ENCODE assay signal across 12 cellular contexts in the genomic region with DNA sequence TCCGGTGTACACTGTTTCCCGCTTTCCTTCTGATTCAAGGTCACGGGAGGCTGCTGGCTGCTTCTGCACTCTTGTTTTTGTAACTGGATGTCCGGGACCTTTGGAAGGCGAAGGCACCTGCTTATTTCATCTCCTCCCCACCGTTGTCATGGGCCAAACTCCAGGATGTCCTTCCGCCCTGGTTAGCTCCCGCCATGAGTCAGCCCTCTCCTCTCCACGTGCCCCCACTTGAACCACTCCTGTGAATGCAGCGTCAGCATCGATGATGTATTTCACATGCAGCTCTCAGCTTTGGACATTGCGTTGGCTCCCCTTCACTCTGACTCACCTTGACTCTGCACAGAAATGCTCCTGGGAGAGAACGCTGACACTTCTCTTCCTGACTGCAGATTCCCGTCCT. TPM values are rescaled to one million over a fixed set of nuclear protein-coding genes. Genes with fewer than 3 reads are reported as not detected.
DNase-seq lines count a peak whose midpoint lies in the region; ATAC-seq and TF ChIP-seq lines count a peak whose summit lies in the region.
"Had no signal": no experiment of that assay in that cellular context is flagged by ENCODE, and none has a peak within 500 bp of the region (broad histone marks: within the 10 kb centered on the region; RNA-seq: fewer than 3 reads in every experiment).

No MANE protein-coding gene starts in this region.

- H3K9me3 ChIP-seq in neuronal stem cell (replicated peaks in 1 of 2; ENCODE audit: control insufficient read depth in 2 of 2, insufficient read depth in 1 of 2, low read depth in 1 of 2, low read length in 2 of 2): no peaks in the 10 kb centered on the region
- H3K9me3 ChIP-seq in stomach: no peaks in the 10 kb centered on the region
- H3K9me3 ChIP-seq in uterus: no peaks in the 10 kb centered on the region
- H3K9me3 ChIP-seq: Caco-2 had no signal

- H2AFZ ChIP-seq in GM23338: no peak overlapping the region
- H2AFZ ChIP-seq in neuronal stem cell (ENCODE audit: low read length): no peak overlapping the region

- in situ Hi-C loops in brain microvascular endothelial cell (cut with HindIII; ENCODE audit: low pct_ligation_motif_present, low sequenced_read_pairs): no loop called here

- peak overlapping the region; percentile 46; the same call in 1 of the 2 replicates for H3K27ac Mint-ChIP-seq in GM23338
- H3K27ac Mint-ChIP-seq: activated T-helper 2 cell treated with anti-CD3 and anti-CD28 coated beads, Interferon-gamma antibody, Interleukin-2, Interleukin-4, amounts not matched to agents 10 μg/mL and 5 μg/mL and 100 μg/mL, durations not matched to agents 14 hours and 24 hours and 36 hours had no signal

- TF ChIP-seq CTCF in GM23338 (conservative IDR thresholded peaks at IDR 0.05; ENCODE audit: low read depth in 2 of 2): no peak
- TF ChIP-seq CTCF in brain microvascular endothelial cell (IDR thresholded peaks at IDR 0.05; ENCODE audit: low read depth, low read length, missing control alignments): no peak
- TF ChIP-seq CTCF in stomach (IDR thresholded peaks at IDR 0.05): no peak
- TF ChIP-seq CTCF in uterus (IDR thresholded peaks at IDR 0.05): no peak

- H3K36me3 ChIP-seq in GM23338 (ENCODE audit: insufficient read depth) (no peaks in the 10 kb centered on the region), brain microvascular endothelial cell (replicated peaks) (no peaks in the 10 kb centered on the region), neuronal stem cell (replicated peaks in 1 of 2; ENCODE audit: control insufficient read depth in 2 of 2, insufficient read depth in 2 of 2, low read length in 2 of 2) (no peaks in the 10 kb centered on the region), stomach (no peaks in the 10 kb centered on the region), uterus (no peaks in the 10 kb centered on the region)

- H3K36me3 Mint-ChIP-seq in GM23338 (ENCODE audit: low read depth): no peaks in the 10 kb centered on the region; the same call in 2 of the 3 replicates

- H3K9me2 ChIP-seq in GM23338 (ENCODE audit: insufficient read depth): no peaks in the 10 kb centered on the region

- H2BK12ac ChIP-seq in neuronal stem cell (ENCODE audit: low read length): no peak overlapping the region

- H3K79me1 ChIP-seq in neuronal stem cell (ENCODE audit: low read depth, low read length): no peaks in the 10 kb centered on the region

- no peak overlapping the region for H2BK120ac ChIP-seq in neuronal stem cell (ENCODE audit: low read depth, low read length)

- H2BK15ac ChIP-seq in neuronal stem cell (ENCODE audit: low read length): no peak overlapping the region

- intact Hi-C loops in stomach (cut with DNase I; ENCODE audit: low total_unique reads) (loop anchor here (5.0 kb wide), 1 partner anchor 93 kb away; no protein-coding TSS in a partner anchor), uterus (cut with DNase I; ENCODE audit: low total_unique reads) (loop anchor here (5.0 kb wide), 1 partner anchor 93 kb away; no protein-coding TSS in a partner anchor)

- no peak overlapping the region for H3K9ac ChIP-seq in neuronal stem cell (ENCODE audit: low read depth, low read length, poor library complexity)

- TF ChIP-seq POLR2A in stomach (IDR thresholded peaks at IDR 0.05) (no peak), uterus (IDR thresholded peaks at IDR 0.05) (no peak)

- TF ChIP-seq EP300 in stomach (IDR thresholded peaks at IDR 0.05): no peak

- H3K4me1 ChIP-seq in GM23338 (ENCODE audit: insufficient read depth) (no peaks in the 10 kb centered on the region), neuronal stem cell (ENCODE audit: control insufficient read depth in 2 of 2, insufficient read depth in 1 of 2, low read depth in 1 of 2, low read length in 2 of 2) (peaks cover under 1 to 11% of the 10 kb centered on the region in 2 donors), stomach (peaks cover 0 to 7% (median 3%) of the 10 kb centered on the region in 4 donors), uterus (no peaks in the 10 kb centered on the region)
- H3K4me1 ChIP-seq: Caco-2 had no signal

- H3K4ac ChIP-seq in neuronal stem cell (ENCODE audit: low read length): no peak overlapping the region

- no peak overlapping the region for H3K4me3 Mint-ChIP-seq in GM23338

- H3K9me3 Mint-ChIP-seq in GM23338: no peaks in the 10 kb centered on the region; the same call in 2 of the 3 replicates
- H3K9me3 Mint-ChIP-seq: activated T-helper 2 cell treated with anti-CD3 and anti-CD28 coated beads, Interferon-gamma antibody, Interleukin-2, Interleukin-4, amounts not matched to agents 10 μg/mL and 5 μg/mL and 100 μg/mL, durations not matched to agents 14 hours and 24 hours and 36 hours had no signal

- H3K4me3 ChIP-seq in GM23338 (no peak overlapping the region), brain microvascular endothelial cell (ENCODE audit: low read depth, low read length) (no peak overlapping the region), neuronal stem cell (ENCODE audit: low read length in 2 of 2) (no peak overlapping the region), stomach (no peak overlapping the region), uterus (no peak overlapping the region)
- H3K4me3 ChIP-seq: dorsolateral prefrontal cortex had no signal

- no CpG with 5 or more reads among the region's 14 CpGs for WGBS in neuronal stem cell (ENCODE audit: extremely low coverage in 2 of 2, insufficient read length in 2 of 2, insufficient replicate concordance in 1 of 2), 2 donors
- 63 to 82% (median 68%) methylated on average over 14 of the region's 14 CpGs for WGBS in stomach, 5 donors

- no peak for ATAC-seq in GM23338
- ATAC-seq in HG02938 (IDR thresholded peaks at IDR 0.05; ENCODE audit: unreplicated experiment): no peak
- ATAC-seq in HG03521 (IDR thresholded peaks at IDR 0.05; ENCODE audit: unreplicated experiment): no peak

- H4K8ac ChIP-seq in neuronal stem cell (ENCODE audit: low read depth, low read length): no peak overlapping the region

- no peaks in the 10 kb centered on the region for H3K27me3 ChIP-seq in GM23338 (ENCODE audit: insufficient read depth)
- no peaks in the 10 kb centered on the region for H3K27me3 ChIP-seq in brain microvascular endothelial cell (replicated peaks)
- no peaks in the 10 kb centered on the region for H3K27me3 ChIP-seq in neuronal stem cell (ENCODE audit: control insufficient read depth in 3 of 3, insufficient read depth in 3 of 3, low read depth in 1 of 3, low read length in 3 of 3)
- H3K27me3 ChIP-seq in stomach: peaks cover 3 to 24% (median 4%) of the 10 kb centered on the region in 3 donors
- H3K27me3 ChIP-seq in uterus: no peaks in the 10 kb centered on the region

- no peak overlapping the region for H2BK5ac ChIP-seq in neuronal stem cell (ENCODE audit: low read length)

- DNase-seq in GM23338 (ENCODE audit: low spot score) (no peak), NCI-H460 (ENCODE audit: extremely low read depth, low read depth) (peak; percentile 82), brain microvascular endothelial cell (peak; percentile 16), neuronal stem cell (ENCODE audit: low spot score) (no peak), stomach (no peak), uterus (no peak)
- DNase-seq: activated CD4-positive, CD25-positive, alpha-beta regulatory T cell; Caco-2; dorsolateral prefrontal cortex had no signal

- H3K4me2 ChIP-seq in GM23338: no peak overlapping the region
- H3K4me2 ChIP-seq in neuronal stem cell (ENCODE audit: insufficient read depth, low read length, poor library complexity, severe bottlenecking): no peak overlapping the region

- H4K91ac ChIP-seq in neuronal stem cell (ENCODE audit: low read depth, low read length, poor library complexity): no peak overlapping the region

- H3K27ac ChIP-seq in GM23338 (ENCODE audit: low read depth) (no peak overlapping the region), brain microvascular endothelial cell (no peak overlapping the region), neuronal stem cell (replicated peaks; ENCODE audit: low read length) (no peak overlapping the region), stomach (no peak overlapping the region), uterus (no peak overlapping the region)
- H3K27ac ChIP-seq: dorsolateral prefrontal cortex had no signal

- H3K4me1 Mint-ChIP-seq in GM23338: peaks cover 3% of the 10 kb centered on the region

- no peaks in the 10 kb centered on the region for H3F3A ChIP-seq in GM23338 (replicated peaks; ENCODE audit: low read depth)

- peak overlapping the region; percentile 31 for H3K14ac ChIP-seq in neuronal stem cell (ENCODE audit: low read length)

- H3K27me3 Mint-ChIP-seq in GM23338 (ENCODE audit: insufficient read depth, low read depth, poor library complexity): peaks cover 12% of the 10 kb centered on the region

- H2AK5ac ChIP-seq in neuronal stem cell (ENCODE audit: low read depth, low read length): no peak overlapping the region

- H3K23ac ChIP-seq in neuronal stem cell (ENCODE audit: low read depth, low read length, poor library complexity): no peak overlapping the region

- no peaks in the 10 kb centered on the region for H3K79me2 ChIP-seq in GM23338 (replicated peaks; ENCODE audit: insufficient read depth)

- no peak overlapping the region for H3K18ac ChIP-seq in neuronal stem cell (ENCODE audit: low read length)

- no peaks in the 10 kb centered on the region for H4K20me1 ChIP-seq in GM23338 (replicated peaks; ENCODE audit: insufficient read depth)

RNA-seq across cellular contexts. Expression of a gene that starts 5.5 kb away (rescaled TPM):
- not detected in 2 replicates for total RNA-seq in GM23338 (2014; rRNA removed; shearing (Covaris generic))
- polyA plus RNA-seq in GM23338 (2016; fragmentation: Nextera tagmentation; extraction: Ambion mirVana) (not detected in 2 replicates), stomach (not detected)
- total RNA-seq in NCI-H460 (2014; rRNA removed; shearing (Covaris generic)): 0.22 TPM in 1 of 2 replicates, not detected in the other
- not detected in 2 replicates for polyA plus RNA-seq in NCI-H460 (2014; cell fraction: nucleus; rRNA removed)
- polyA plus RNA-seq in neuronal stem cell (2013, experiment 1 of 2): 6.7 TPM
- 19.4 TPM for polyA plus RNA-seq in neuronal stem cell (2013, experiment 2 of 2)
- total RNA-seq in stomach (not detected), uterus (not detected)
- total RNA-seq: activated T-helper 2 cell treated with anti-CD3 and anti-CD28 coated beads, Interferon-gamma antibody, Interleukin-2, Interleukin-4, amounts not matched to agents 10 μg/mL and 5 μg/mL and 100 μg/mL, durations not matched to agents 14 hours and 24 hours and 36 hours; Caco-2; dorsolateral prefrontal cortex had no signal

RNA-seq across cellular contexts. Expression of a gene that starts 27.3 kb away (rescaled TPM):
- 0.10 TPM in 1 of 2 replicates, not detected in the other for total RNA-seq in GM23338 (2014; rRNA removed; shearing (Covaris generic))
- not detected in 2 replicates for polyA plus RNA-seq in GM23338 (2016; fragmentation: Nextera tagmentation; extraction: Ambion mirVana)
- total RNA-seq in NCI-H460 (2014; rRNA removed; shearing (Covaris generic)): not detected in 2 replicates
- not detected in 2 replicates for polyA plus RNA-seq in NCI-H460 (2014; cell fraction: nucleus; rRNA removed)
- polyA plus RNA-seq in neuronal stem cell (2013, experiment 1 of 2): 0.06 TPM
- polyA plus RNA-seq in neuronal stem cell (2013, experiment 2 of 2): 0.08 TPM
- total RNA-seq in stomach: not detected
- polyA plus RNA-seq in stomach: not detected
- total RNA-seq in uterus: not detected
- total RNA-seq: activated T-helper 2 cell treated with anti-CD3 and anti-CD28 coated beads, Interferon-gamma antibody, Interleukin-2, Interleukin-4, amounts not matched to agents 10 μg/mL and 5 μg/mL and 100 μg/mL, durations not matched to agents 14 hours and 24 hours and 36 hours; Caco-2 had no signal

RNA-seq across cellular contexts. Expression of a gene that starts 29.2 kb away (rescaled TPM):
- total RNA-seq in GM23338 (2014; rRNA removed; shearing (Covaris generic)): 58.5 and 60.5 TPM in 2 replicates
- polyA plus RNA-seq in GM23338 (2016; fragmentation: Nextera tagmentation; extraction: Ambion mirVana) (23.6 and 25.1 TPM in 2 replicates), stomach (10 to 100 TPM; 31.9 to 44.7 (median 36.5) TPM)
- 9.0 and 10.7 TPM in 2 replicates for total RNA-seq in NCI-H460 (2014; rRNA removed; shearing (Covaris generic))
- polyA plus RNA-seq in NCI-H460 (2014; cell fraction: nucleus; rRNA removed): 38.3 and 38.4 TPM in 2 replicates
- polyA plus RNA-seq in neuronal stem cell (2013, experiment 1 of 2): 37.6 TPM
- polyA plus RNA-seq in neuronal stem cell (2013, experiment 2 of 2): 37.2 TPM
- total RNA-seq in stomach (10 to 100 TPM; 13.4 to 77.0 (median 62.9) TPM), uterus (10 to 100 TPM in 3 of 4 donors, 1 to 10 TPM in 1; 5.3 to 38.9 (median 21.0) TPM)

RNA-seq across cellular contexts. Expression of a gene that starts 31.8 kb away (rescaled TPM):
- not detected in 2 replicates for total RNA-seq in GM23338 (2014; rRNA removed; shearing (Covaris generic))
- not detected in 2 replicates for polyA plus RNA-seq in GM23338 (2016; fragmentation: Nextera tagmentation; extraction: Ambion mirVana)
- total RNA-seq in NCI-H460 (2014; rRNA removed; shearing (Covaris generic)): not detected in 2 replicates
- polyA plus RNA-seq in NCI-H460 (2014; cell fraction: nucleus; rRNA removed): not detected in 2 replicates
- not detected for polyA plus RNA-seq in neuronal stem cell (2013, experiment 1 of 2)
- polyA plus RNA-seq in neuronal stem cell (2013, experiment 2 of 2): 0.03 TPM
- not detected for total RNA-seq in stomach
- not detected for polyA plus RNA-seq in stomach
- total RNA-seq in uterus: not detected
- total RNA-seq: activated T-helper 2 cell treated with anti-CD3 and anti-CD28 coated beads, Interferon-gamma antibody, Interleukin-2, Interleukin-4, amounts not matched to agents 10 μg/mL and 5 μg/mL and 100 μg/mL, durations not matched to agents 14 hours and 24 hours and 36 hours; Caco-2; dorsolateral prefrontal cortex had no signal

RNA-seq across cellular contexts. Expression of a gene that starts 49.2 kb away (rescaled TPM):
- total RNA-seq in GM23338 (2014; rRNA removed; shearing (Covaris generic)): 35.3 and 44.6 TPM in 2 replicates
- 12.5 and 15.9 TPM in 2 replicates for polyA plus RNA-seq in GM23338 (2016; fragmentation: Nextera tagmentation; extraction: Ambion mirVana)
- total RNA-seq in NCI-H460 (2014; rRNA removed; shearing (Covaris generic)): 26.8 and 32.8 TPM in 2 replicates
- polyA plus RNA-seq in NCI-H460 (2014; cell fraction: nucleus; rRNA removed): 20.8 and 25.2 TPM in 2 replicates
- 37.4 TPM for polyA plus RNA-seq in neuronal stem cell (2013, experiment 1 of 2)
- 36.2 TPM for polyA plus RNA-seq in neuronal stem cell (2013, experiment 2 of 2)
- 10 to 100 TPM in 4 of 5 donors, 1 to 10 TPM in 1; 2.7 to 77.3 (median 30.3) TPM for total RNA-seq in stomach
- 10 to 100 TPM; 22.4 to 29.6 (median 24.8) TPM for polyA plus RNA-seq in stomach
- total RNA-seq in uterus: 10 to 100 TPM in 2 of 4 donors, 1 to 10 TPM in 1, not detected in 1; 3.3 to 32.1 (median 21.5) TPM

Comparison
In these comparisons a context has a peak if more than half of its experiments do, and no peak if none do; other contexts are left out.
1. DNase-seq: peak in NCI-H460 (single experiment) and brain microvascular endothelial cell (single experiment); none in GM23338 (single experiment), neuronal stem cell (single experiment), stomach (single experiment) and uterus (0 of 2).